In genomic region chr2:87054375-87054774, GRCh38 we compare ENCODE assay signal across 1 cellular context. TPM values are rescaled to one million over a fixed set of nuclear protein-coding genes. Genes with fewer than 3 reads are reported as not detected.
"Had no signal": no experiment of that assay in that cellular context is flagged by ENCODE, and none has a peak within 500 bp of the region (broad histone marks: within the 10 kb centered on the region; RNA-seq: fewer than 3 reads in every experiment).

No MANE protein-coding gene starts in this region.

RNA-seq across cellular contexts. Expression of gene PLGLB1, which starts 32.7 kb away (rescaled TPM):
- total RNA-seq: SJSA1 had no signal
